Comparison of ENCODE assay signal across 9 cellular contexts in genomic region chr5:145834554-145834916, GRCh38. TPM values are rescaled to one million over a fixed set of nuclear protein-coding genes. Genes with fewer than 3 reads are reported as not detected.
A peak's percentile ranks its signal among the peaks of the same experiment; 100 is the strongest.
DNase-seq lines count a peak whose midpoint lies in the region; ATAC-seq, FAIRE-seq and TF ChIP-seq lines count a peak whose summit lies in the region.
"Had no signal": no experiment of that assay in that cellular context is flagged by ENCODE, and none has a peak within 500 bp of the region (broad histone marks: within the 10 kb centered on the region; RNA-seq: fewer than 3 reads in every experiment).

No MANE protein-coding gene starts in this region.

- 20 to 22% methylated on average over 10 of the region's 10 CpGs for WGBS in heart right ventricle, 2 donors
- under 1% methylated on average over 10 of the region's 10 CpGs for WGBS in K562 (ENCODE audit: insufficient coverage, low coverage, missing lambda C conversion rate)

- H3K9me3 Mint-ChIP-seq in memory B cell, result no peaks in the 10 kb centered on the region

- peaks cover 5% of the 10 kb centered on the region for H3K4me1 Mint-ChIP-seq in memory B cell

- H3K4me1 ChIP-seq in heart right ventricle (peaks cover 3 to 37% (median 21%) of the 10 kb centered on the region in 9 donors), K562 (replicated peaks in 1 of 2; ENCODE audit: control insufficient read depth in 2 of 2, insufficient read depth in 2 of 2, low read length in 2 of 2) (peaks cover 14 to 54% of the 10 kb centered on the region in 2 experiments), uterus (peaks cover 3 to 9% of the 10 kb centered on the region in 2 donors)

- H3K36me3 Mint-ChIP-seq in memory B cell, result no peaks in the 10 kb centered on the region

- DNase-seq in heart right ventricle (no peak), Right ventricle myocardium inferior (ENCODE audit: missing footprints) (no peak), K562 (ENCODE audit: extremely low read depth in 1 of 4, low spot score in 3 of 4) (peak in 1 of 4 experiments; percentile 40), memory B cell (ENCODE audit: low spot score in 2 of 2) (no peak), uterus (no peak), NCI-H524 (lab: John Stamatoyannopoulos, UW) (no peak), T-helper 9 cell (no peak)

- H3K4me3 Mint-ChIP-seq in memory B cell, result peak overlapping the region; percentile 75

- H3K27me3 ChIP-seq in heart right ventricle (no peaks in the 10 kb centered on the region), K562 (ENCODE audit: control insufficient read depth in 2 of 2, insufficient read depth in 2 of 2, low read length in 2 of 2) (no peaks in the 10 kb centered on the region), uterus (no peaks in the 10 kb centered on the region)

- peak in 1 of 8 donors; percentile 13 for ATAC-seq in heart right ventricle
- no peak for ATAC-seq in Right ventricle myocardium inferior
- ATAC-seq in K562, result peak; percentile 7; the same call in 1 of the 3 replicates
- ATAC-seq in memory B cell (ENCODE audit: low read depth), result no peak
- ATAC-seq in GM19328 (IDR thresholded peaks at IDR 0.05; ENCODE audit: unreplicated experiment), result no peak

- H4K20me1 ChIP-seq in K562 (replicated peaks; ENCODE audit: control insufficient read depth, insufficient read depth, low read length), result no peaks in the 10 kb centered on the region

- peak overlapping the region; percentile 98 for H2AFZ ChIP-seq in K562 (ENCODE audit: low read depth, low read length)

- in situ Hi-C loops in K562 (cut with MboI), result loop anchor here (5.0 to 10.0 kb wide), 2 partner anchors 53 to 370 kb away; partner anchors contain the start of gene RBM27

- peak overlapping the region; percentile 70 to 93 for H3K9ac ChIP-seq in K562 (ENCODE audit: insufficient read depth in 1 of 2, low read depth in 2 of 2, low read length in 2 of 2)

- H3K27ac Mint-ChIP-seq in memory B cell, result no peak overlapping the region

- H3K36me3 ChIP-seq in heart right ventricle (no peaks in the 10 kb centered on the region), K562 (ENCODE audit: control insufficient read depth, insufficient read depth, low read length) (no peaks in the 10 kb centered on the region), uterus (no peaks in the 10 kb centered on the region)

- no peak for TF ChIP-seq CTCF in heart right ventricle (IDR thresholded peaks at IDR 0.05)
- no peak for TF ChIP-seq CTCF in K562 (IDR thresholded peaks at IDR 0.05 in 2 of 3, conservative IDR thresholded peaks at IDR 0.05 in 1 of 3; ENCODE audit: insufficient read depth in 2 of 3, low read depth in 1 of 3, low read length in 3 of 3)
- TF ChIP-seq CTCF in uterus (IDR thresholded peaks at IDR 0.05), result no peak

- TF ChIP-seq EP300 in K562 (IDR thresholded peaks at IDR 0.05; ENCODE audit: low read length), result no peak

- CTCF ChIA-PET in K562 (lab: Yijun Ruan, JAX; ENCODE audit: low intra/inter-chr PET ratio), result no interaction called here

- BruUV-seq in K562 (replicated peaks; lab: Mats Ljungman, UMichigan), result TSS peak; percentile 48

- intact Hi-C loops in heart right ventricle (cut with DNase I), result loop anchor here in 7 of 10 donors (5.0 to 10.0 kb wide), 3 partner anchors 210 to 220 kb away; no protein-coding TSS in a partner anchor
- intact Hi-C loops in Right ventricle myocardium inferior (cut with DNase I), result no loop called here
- intact Hi-C loops in K562 (cut with micrococcal nuclease), result loop anchor here (2.0 to 5.0 kb wide), 3 partner anchors 20 to 1632 kb away; no protein-coding TSS in a partner anchor
- intact Hi-C loops in uterus (cut with DNase I; ENCODE audit: low total_unique reads), result no loop called here

- H3K4me3 ChIP-seq in heart right ventricle (peak overlapping the region; percentile 49 to 95 (median 72)), K562 (peak overlapping the region; percentile 80), uterus (peak overlapping the region; percentile 62 to 78)

- H3K9me3 ChIP-seq in heart right ventricle (no peaks in the 10 kb centered on the region), K562 (replicated peaks; ENCODE audit: control insufficient read depth, insufficient read depth, low read depth, low read length) (no peaks in the 10 kb centered on the region), uterus (no peaks in the 10 kb centered on the region)

- POLR2A ChIA-PET in K562 (lab: Yijun Ruan, JAX), result interaction anchor here (0.9 to 2.7 kb wide), 6 partner anchors 9 to 135 kb away, joined by 3 to 19 read pairs (median 6); no protein-coding TSS in a partner anchor

- H3K27ac ChIP-seq in heart right ventricle, result peak overlapping the region in 7 of 10 donors; percentile 53 to 81 (median 75)
- H3K27ac ChIP-seq in K562 (ENCODE audit: extremely low read depth, low read depth, low read length), result peak overlapping the region; percentile 61; the same call in 2 of the 3 replicates
- H3K27ac ChIP-seq in uterus, result peak overlapping the region; percentile 67 to 74

- FAIRE-seq in K562 (lab: Jason Lieb, UNC), result no peak

- H3K9me1 ChIP-seq in K562 (ENCODE audit: control insufficient read depth, insufficient read depth, low read length), result no peaks in the 10 kb centered on the region

- H3K27me3 Mint-ChIP-seq in memory B cell, result peaks cover 4% of the 10 kb centered on the region

- TF ChIP-seq RAD21 in K562 (CRISPR knock-in tag; conservative IDR thresholded peaks at IDR 0.05 in 1 of 2, IDR thresholded peaks at IDR 0.05 in 1 of 2), result no peak

- peak overlapping the region; percentile 95 for H3K4me2 ChIP-seq in K562 (ENCODE audit: insufficient read depth, low read length)

- TF ChIP-seq POLR2A in K562 (conservative IDR thresholded peaks at IDR 0.05) (no peak), uterus (IDR thresholded peaks at IDR 0.05) (no peak)

- peaks cover 50% of the 10 kb centered on the region for H3K79me2 ChIP-seq in K562 (ENCODE audit: control insufficient read depth, insufficient read depth, low read length)

TF ChIP-seq in K562, 482 proteins besides CTCF, POLR2A, EP300 and RAD21 (continues in another document):
- TF ChIP-seq ZNF699 (CRISPR knock-in tag; IDR thresholded peaks at IDR 0.05; ENCODE audit: insufficient replicate concordance) (no peak), NBN (IDR thresholded peaks at IDR 0.05; ENCODE audit: low read depth) (peak; percentile 30; the same call in 1 of the 2 replicates), ZNF398 (CRISPR knock-in tag; IDR thresholded peaks at IDR 0.05) (no peak), GATAD2A (IDR thresholded peaks at IDR 0.05) (0 out of 2 replicates have a peak, but pooled peaks have one; percentile 14)

RNA-seq across cellular contexts. Expression of gene PRELID2, which starts 0.6 kb away (rescaled TPM):
- total RNA-seq in heart right ventricle, result 10 to 100 TPM in 8 of 10 donors, 1 to 10 TPM in 2; 6.8 to 83.7 (median 13.7) TPM
- polyA plus RNA-seq in heart right ventricle, result 1 to 10 TPM; 1.2 to 7.2 TPM
- total RNA-seq in Right ventricle myocardium inferior, result 33.2 TPM
- total RNA-seq in K562 (2011; cell fraction: chromatin; rRNA removed; ENCODE audit: low replicate concordance), result 98.0 and 157 TPM in 2 replicates
- total RNA-seq in K562 (2011; cell fraction: nucleolus; rRNA removed), result 44.4 and 52.9 TPM in 2 replicates
- 98.7 and 150 TPM in 2 replicates for total RNA-seq in K562 (2011; cell fraction: nucleoplasm; rRNA removed)
- total RNA-seq in K562 (2014; rRNA removed), result 42.7 and 68.2 TPM in 2 replicates
- total RNA-seq in K562 (2014; rRNA removed; fragmentation: Illumina TruSeq; extraction: Trizol), result 34.1 and 36.8 TPM in 2 replicates
- total RNA-seq in K562 (2015; rRNA removed; fragmentation: Illumina TruSeq; extraction: Trizol), result 27.3 and 30.1 TPM in 2 replicates
- total RNA-seq in K562 (2021), result 20.1 and 23.7 TPM in 2 replicates
- 23.0 and 28.8 TPM in 2 replicates for polyA plus RNA-seq in K562 (2011; rRNA removed)
- polyA plus RNA-seq in K562 (2011; cell fraction: cytosol; rRNA removed), result 4.8 and 12.2 TPM in 2 replicates
- 24.7 and 26.4 TPM in 2 replicates for polyA plus RNA-seq in K562 (2011; cell fraction: nucleus; rRNA removed)
- polyA plus RNA-seq in K562 (2012), result 13.1 and 14.4 TPM in 2 replicates
- 21.5 and 23.9 TPM in 2 replicates for polyA plus RNA-seq in K562 (2014; fragmentation: Illumina TruSeq; extraction: Trizol)
- polyA plus RNA-seq in K562 (2014; fragmentation: Nextera tagmentation; extraction: Ambion mirVana), result 1 to 10 TPM; 6.4 to 7.8 TPM
- 34.7 and 35.0 TPM in 2 replicates for polyA plus RNA-seq in K562 (2014; rRNA removed)
- 56.7 and 88.0 TPM in 2 replicates for polyA minus RNA-seq in K562 (2011; rRNA and poly(A)+ RNA removed)
- polyA minus RNA-seq in K562 (2011; cell fraction: cytosol; rRNA and poly(A)+ RNA removed), result 18.0 and 22.5 TPM in 2 replicates
- polyA minus RNA-seq in K562 (2011; cell fraction: nucleus; rRNA and poly(A)+ RNA removed), result 77.7 and 125 TPM in 2 replicates
- 10 to 100 TPM; 21.8 to 54.5 (median 34.4) TPM for total RNA-seq in uterus

RNA-seq across cellular contexts. Expression of gene GRXCR2, which starts 38.3 kb away (rescaled TPM):
- total RNA-seq in heart right ventricle (10 to 100 TPM in 2 of 10 donors, 1 to 10 TPM in 3, under 1 TPM in 4, not detected in 1; 0.60 to 15.1 (median 1.5) TPM), Right ventricle myocardium inferior (5.5 TPM), K562 (2014; rRNA removed) (not detected in 2 replicates), K562 (2014; rRNA removed; fragmentation: Illumina TruSeq; extraction: Trizol) (not detected in 2 replicates), K562 (2015; rRNA removed; fragmentation: Illumina TruSeq; extraction: Trizol) (not detected in 2 replicates), K562 (2021) (not detected in 2 replicates), uterus (not detected)
- polyA plus RNA-seq in heart right ventricle (1 to 10 TPM in 1 of 2 donors, not detected in 1; 1.9 TPM), K562 (2011; rRNA removed) (not detected in 2 replicates), K562 (2014; fragmentation: Illumina TruSeq; extraction: Trizol) (not detected in 2 replicates), K562 (2014; fragmentation: Nextera tagmentation; extraction: Ambion mirVana) (not detected), K562 (2014; rRNA removed) (not detected in 2 replicates)
- not detected in 2 replicates for total RNA-seq in K562 (2011; cell fraction: chromatin; rRNA removed; ENCODE audit: low replicate concordance)
- total RNA-seq in K562 (2011; cell fraction: nucleolus; rRNA removed), result not detected in 2 replicates
- total RNA-seq in K562 (2011; cell fraction: nucleoplasm; rRNA removed), result not detected in 2 replicates
- not detected in 2 replicates for polyA plus RNA-seq in K562 (2011; cell fraction: cytosol; rRNA removed)
- polyA plus RNA-seq in K562 (2011; cell fraction: nucleus; rRNA removed), result not detected in 2 replicates
- polyA plus RNA-seq in K562 (2012), result not detected in 2 replicates
- not detected in 2 replicates for polyA minus RNA-seq in K562 (2011; rRNA and poly(A)+ RNA removed)
- not detected in 2 replicates for polyA minus RNA-seq in K562 (2011; cell fraction: cytosol; rRNA and poly(A)+ RNA removed)
- not detected in 2 replicates for polyA minus RNA-seq in K562 (2011; cell fraction: nucleus; rRNA and poly(A)+ RNA removed)
- total RNA-seq: SK-MEL-5 had no signal

Comparison
In these comparisons a context has a peak if more than half of its experiments do, and no peak if none do; other contexts are left out.
1. intact Hi-C loops: an anchor here in heart right ventricle (5.0 to 10.0 kb wide) and K562 (2.0 to 5.0 kb wide); none called in Right ventricle myocardium inferior and uterus.